ENCODE assay signal across 12 cellular contexts in genomic region chr17:82339634-82340580, GRCh38. TPM values are rescaled to one million over a fixed set of nuclear protein-coding genes. Genes with fewer than 3 reads are reported as not detected.
A peak's percentile ranks its signal among the peaks of the same experiment; 100 is the strongest.
DNase-seq lines count a peak whose midpoint lies in the region; ATAC-seq and TF ChIP-seq lines count a peak whose summit lies in the region.
"Had no signal": no experiment of that assay in that cellular context is flagged by ENCODE, and none has a peak within 500 bp of the region (broad histone marks: within the 10 kb centered on the region; RNA-seq: fewer than 3 reads in every experiment).

No MANE protein-coding gene starts in this region.

- H3K9me3 ChIP-seq in left lung (no peaks in the 10 kb centered on the region), thoracic aorta (no peaks in the 10 kb centered on the region)

- ATAC-seq in left lung (peak; percentile 9), thoracic aorta (ENCODE audit: insufficient number of reproducible peaks, low FRiP score, low read depth) (no peak), GM21367 (IDR thresholded peaks at IDR 0.05; ENCODE audit: unreplicated experiment) (no peak)
- no peak for ATAC-seq in activated naive CD4-positive, alpha-beta T cell treated with anti-CD3 and anti-CD28 coated beads, Interleukin-2, amount 50 U/mL, for 72 hours

- H3K27ac ChIP-seq in HL-60 (replicated peaks) (no peak overlapping the region), brain microvascular endothelial cell (no peak overlapping the region), left lung (peak overlapping the region in 1 of 2 donors; percentile 5), thoracic aorta (no peak overlapping the region)

- H3K36me3 Mint-ChIP-seq in activated naive CD4-positive, alpha-beta T cell treated with anti-CD3 and anti-CD28 coated beads, Interleukin-2, amount 50 U/mL, for 72 hours = no peaks in the 10 kb centered on the region

- DNase-seq in HL-60 (ENCODE audit: low read depth in 1 of 2, low spot score in 1 of 2) = peak; percentile 64 to 91
- DNase-seq in brain microvascular endothelial cell = no peak
- DNase-seq in left lung = peak in 1 of 2 donors; percentile 31
- no peak for DNase-seq in thoracic aorta (ENCODE audit: low spot score)
- DNase-seq in activated CD8-positive, alpha-beta memory T cell treated with anti-CD3 and anti-CD28 coated beads for 24 hours = no peak
- DNase-seq in NCI-H345 treated with DMSO at 0.1 percent for 48 hours (lab: John Stamatoyannopoulos, UW; ENCODE audit: unreplicated experiment) = no peak
- DNase-seq in activated naive CD4-positive, alpha-beta T cell treated with anti-CD3 and anti-CD28 coated beads, Interleukin-2, amount 50 U/mL, for 72 hours (ENCODE audit: low spot score in 2 of 2) = no peak
- DNase-seq: GDM1, Karpas-422, NCI-H748 treated with DMSO at 0.1 percent for 48 hours had no signal

- H3K36me3 ChIP-seq in brain microvascular endothelial cell (replicated peaks) (no peaks in the 10 kb centered on the region), left lung (no peaks in the 10 kb centered on the region), thoracic aorta (no peaks in the 10 kb centered on the region)

- no peaks in the 10 kb centered on the region for H3K9me3 Mint-ChIP-seq in activated naive CD4-positive, alpha-beta T cell treated with anti-CD3 and anti-CD28 coated beads, Interleukin-2, amount 50 U/mL, for 72 hours
- H3K9me3 Mint-ChIP-seq: central memory CD8-positive, alpha-beta T cell had no signal

- in situ Hi-C loops in brain microvascular endothelial cell (cut with HindIII; ENCODE audit: low pct_ligation_motif_present, low sequenced_read_pairs) = loop anchor here (10.0 kb wide), 2 partner anchors 75 to 135 kb away; partner anchors contain the start of genes HEXD and OGFOD3

- H3K4me3 ChIP-seq in HL-60 (replicated peaks; ENCODE audit: insufficient read depth, low read length) (no peak overlapping the region), brain microvascular endothelial cell (ENCODE audit: low read depth, low read length) (peak overlapping the region; percentile 29), left lung (peak overlapping the region in 1 of 2 donors; percentile 2), thoracic aorta (peak overlapping the region; percentile 71)

- H3K4me1 ChIP-seq in left lung (peaks cover 4 to 19% of the 10 kb centered on the region in 2 donors), thoracic aorta (ENCODE audit: control insufficient read depth in 1 of 2, low read depth in 2 of 2) (peaks cover 7 to 19% of the 10 kb centered on the region in 2 donors)

- no peak overlapping the region for H3K27ac Mint-ChIP-seq in activated naive CD4-positive, alpha-beta T cell treated with anti-CD3 and anti-CD28 coated beads, Interleukin-2, amount 50 U/mL, for 72 hours

- H3K27me3 ChIP-seq in HL-60 (ENCODE audit: insufficient read depth, poor library complexity, severe bottlenecking) (no peaks in the 10 kb centered on the region), brain microvascular endothelial cell (replicated peaks) (no peaks in the 10 kb centered on the region), left lung (no peaks in the 10 kb centered on the region), thoracic aorta (replicated peaks; ENCODE audit: insufficient read depth) (no peaks in the 10 kb centered on the region)

- TF ChIP-seq CTCF in HL-60 (IDR thresholded peaks at IDR 0.05; ENCODE audit: insufficient read depth, low read length) (no peak), brain microvascular endothelial cell (IDR thresholded peaks at IDR 0.05; ENCODE audit: low read depth, low read length, missing control alignments) (no peak), left lung (IDR thresholded peaks at IDR 0.05) (no peak), thoracic aorta (IDR thresholded peaks at IDR 0.05) (no peak)

- intact Hi-C loops in left lung (cut with DNase I) = no loop called here

RNA-seq across cellular contexts. Expression of gene SECTM1, which starts 6.3 kb away (rescaled TPM):
- total RNA-seq in left lung = 10 to 100 TPM; 10.5 to 36.8 TPM
- total RNA-seq in thoracic aorta = 10 to 100 TPM; 16.7 to 32.2 TPM
- 10 to 100 TPM in 1 of 2 donors, 1 to 10 TPM in 1; 2.3 to 13.7 TPM for total RNA-seq in activated naive CD4-positive, alpha-beta T cell treated with anti-CD3 and anti-CD28 coated beads, Interleukin-2, amount 50 U/mL, for 72 hours

RNA-seq across cellular contexts. Expression of gene TEX19, which starts 19.1 kb away (rescaled TPM):
- total RNA-seq in left lung (not detected), thoracic aorta (not detected)
- total RNA-seq in activated naive CD4-positive, alpha-beta T cell treated with anti-CD3 and anti-CD28 coated beads, Interleukin-2, amount 50 U/mL, for 72 hours = under 1 TPM; 0.18 to 0.41 TPM

RNA-seq across cellular contexts. Expression of gene CD7, which starts 22.5 kb away (rescaled TPM):
- total RNA-seq in left lung (1 to 10 TPM; 3.7 to 6.6 TPM), thoracic aorta (1 to 10 TPM; 3.0 to 3.5 TPM)
- 100 to 1,000 TPM; 620 to 646 TPM for total RNA-seq in activated naive CD4-positive, alpha-beta T cell treated with anti-CD3 and anti-CD28 coated beads, Interleukin-2, amount 50 U/mL, for 72 hours

RNA-seq across cellular contexts. Expression of gene UTS2R, which starts 31.7 kb away (rescaled TPM):
- total RNA-seq in left lung = not detected
- total RNA-seq in thoracic aorta = under 1 TPM in 1 of 2 donors, not detected in 1; 0.27 TPM
- total RNA-seq in activated naive CD4-positive, alpha-beta T cell treated with anti-CD3 and anti-CD28 coated beads, Interleukin-2, amount 50 U/mL, for 72 hours = under 1 TPM in 1 of 2 donors, not detected in 1; 0.18 TPM

Comparison
In these comparisons a context has a peak if more than half of its experiments do, and no peak if none do; other contexts are left out.
1. DNase-seq: peak in HL-60 (2 of 2); none in brain microvascular endothelial cell (single experiment), thoracic aorta (single experiment), activated CD8-positive, alpha-beta memory T cell treated with anti-CD3 and anti-CD28 coated beads for 24 hours (single experiment), NCI-H345 treated with DMSO at 0.1 percent for 48 hours (single experiment) and activated naive CD4-positive, alpha-beta T cell treated with anti-CD3 and anti-CD28 coated beads, Interleukin-2, amount 50 U/mL, for 72 hours (0 of 2).
2. RNA of gene CD7, which starts 22.5 kb away (total RNA-seq): 620 to 646 TPM in activated naive CD4-positive, alpha-beta T cell treated with anti-CD3 and anti-CD28 coated beads, Interleukin-2, amount 50 U/mL, for 72 hours; 3.7 to 6.6 TPM in left lung and 3.0 to 3.5 TPM in thoracic aorta; every median in the first group is over 10 times any median in the second.